ENCODE assay signal across 11 cellular contexts in genomic region chr3:81742581-81742980, GRCh38. TPM values are rescaled to one million over a fixed set of nuclear protein-coding genes. Genes with fewer than 3 reads are reported as not detected.
DNase-seq lines count a peak whose midpoint lies in the region; ATAC-seq and TF ChIP-seq lines count a peak whose summit lies in the region.
"Had no signal": no experiment of that assay in that cellular context is flagged by ENCODE, and none has a peak within 500 bp of the region (broad histone marks: within the 10 kb centered on the region; RNA-seq: fewer than 3 reads in every experiment).

No MANE protein-coding gene starts in this region.

- peak; percentile 2 for ATAC-seq in foreskin keratinocyte

- H3K9ac ChIP-seq in GM23248 (peak overlapping the region; percentile 75), adipocyte (ENCODE audit: low read length) (peak overlapping the region; percentile 73), skeletal muscle tissue (ENCODE audit: low read depth in 1 of 3, low read length in 3 of 3) (peak overlapping the region; percentile 48 to 77 (median 58))

- no peaks in the 10 kb centered on the region for H3K9me2 ChIP-seq in GM23248 (ENCODE audit: insufficient read depth)

- no peak for TF ChIP-seq CTCF in foreskin keratinocyte (conservative IDR thresholded peaks at IDR 0.05)

- in situ Hi-C loops in GM23248 (cut with MboI) (no loop called here), HAP-1 (cut with MboI; ENCODE audit: low sequenced_read_pairs) (no loop called here)

- H3K27me3 ChIP-seq in GM23248 (replicated peaks; ENCODE audit: insufficient read depth) (no peaks in the 10 kb centered on the region), adipocyte (replicated peaks; ENCODE audit: control insufficient read depth, insufficient read depth, low read length) (no peaks in the 10 kb centered on the region), foreskin keratinocyte (no peaks in the 10 kb centered on the region), skeletal muscle tissue (ENCODE audit: control insufficient read depth in 3 of 3, insufficient read depth in 3 of 3, low read length in 3 of 3) (no peaks in the 10 kb centered on the region), HAP-1 (ENCODE audit: low read depth) (no peaks in the 10 kb centered on the region)

- H3K4me3 ChIP-seq in GM23248 (peak overlapping the region; percentile 60), adipocyte (ENCODE audit: low read length) (peak overlapping the region; percentile 62), skeletal muscle tissue (ENCODE audit: low read length in 3 of 3) (peak overlapping the region; percentile 16 to 54 (median 53)), HAP-1 (no peak overlapping the region)

- H4K20me1 ChIP-seq in GM23248 (ENCODE audit: insufficient read depth), result no peaks in the 10 kb centered on the region

- H3K79me2 ChIP-seq in GM23248 (ENCODE audit: insufficient read depth), result peaks cover 73% of the 10 kb centered on the region

- H3K27ac ChIP-seq in GM23248 (peak overlapping the region; percentile 97), foreskin keratinocyte (peak overlapping the region; percentile 75), skeletal muscle tissue (ENCODE audit: low read depth, low read length) (peak overlapping the region; percentile 90)

- H3K36me3 ChIP-seq in GM23248 (ENCODE audit: low read depth) (0 out of 2 replicates have a peak, but pooled peaks cover 6% of the 10 kb centered on the region), adipocyte (ENCODE audit: control insufficient read depth, insufficient read depth, low read length, severe bottlenecking) (peaks cover 26% of the 10 kb centered on the region), skeletal muscle tissue (ENCODE audit: control insufficient read depth in 3 of 3, insufficient read depth in 3 of 3, low read length in 3 of 3) (no peaks in the 10 kb centered on the region), HAP-1 (replicated peaks) (no peaks in the 10 kb centered on the region)

- H3K4me1 ChIP-seq in GM23248 (ENCODE audit: insufficient read depth) (peaks cover 64% of the 10 kb centered on the region), adipocyte (ENCODE audit: control insufficient read depth, insufficient read depth, low read length) (peaks cover 76% of the 10 kb centered on the region), foreskin keratinocyte (peaks cover 32% of the 10 kb centered on the region), skeletal muscle tissue (ENCODE audit: control insufficient read depth in 3 of 3, insufficient read depth in 3 of 3, low read length in 3 of 3) (peaks cover 11 to 31% (median 28%) of the 10 kb centered on the region in 3 donors), HAP-1 (no peaks in the 10 kb centered on the region)

- H3F3A ChIP-seq in GM23248 (ENCODE audit: insufficient read depth), result peaks cover 67% of the 10 kb centered on the region

- H3K9me3 ChIP-seq in GM23248 (ENCODE audit: low read depth) (no peaks in the 10 kb centered on the region), adipocyte (ENCODE audit: control insufficient read depth, low read length) (no peaks in the 10 kb centered on the region), skeletal muscle tissue (ENCODE audit: control insufficient read depth in 3 of 3, low read length in 3 of 3) (no peaks in the 10 kb centered on the region), HAP-1 (no peaks in the 10 kb centered on the region)

- H3K4me2 ChIP-seq in GM23248 (ENCODE audit: unreplicated experiment), result peak overlapping the region; percentile 89

- no peak overlapping the region for H2AFZ ChIP-seq in GM23248

- DNase-seq in GM23248 (peak; percentile 38), adipocyte (ENCODE audit: low read depth) (peak; percentile 68), foreskin keratinocyte (no peak), SIG-M5 (lab: John Stamatoyannopoulos, UW) (no peak), NCI-H1105 (lab: John Stamatoyannopoulos, UW) (no peak), HAP-1 (ENCODE audit: low spot score in 2 of 2) (no peak)
- DNase-seq in activated CD4-positive, alpha-beta T cell treated with anti-CD3 and anti-CD28 coated beads for 1 hour, result no peak
- DNase-seq: activated CD4-positive, alpha-beta T cell treated with anti-CD3 and anti-CD28 coated beads, Interleukin-2, amount 10 ng/mL, durations not matched to agents 24 days and 14 days; CD4-positive, CD25-positive, alpha-beta regulatory T cell; NK-92 treated with Interleukin-12 subunit alpha and Interleukin-12 subunit beta, amount 100 ng/mL, for 24 hours had no signal

- WGBS in GM23248 (ENCODE audit: low coverage in 1 of 2, low lambda C conversion rate in 2 of 2, missing lambda C conversion rate in 2 of 2), 2 experiments, result 10 to 17% methylated on average over 6 of the region's 6 CpGs

RNA-seq across cellular contexts. Expression of gene GBE1, which starts 18.9 kb away (rescaled TPM):
- total RNA-seq in GM23248 (2014; rRNA removed; shearing (Covaris generic)), result 164 and 166 TPM in 2 replicates
- polyA plus RNA-seq in GM23248 (2016; fragmentation: Nextera tagmentation; extraction: Ambion mirVana) (130 and 135 TPM in 2 replicates), foreskin keratinocyte (8.3 and 10.6 TPM in 2 replicates)
- total RNA-seq in foreskin keratinocyte (22.7 and 23.2 TPM in 2 replicates), skeletal muscle tissue (26.1 TPM)

Comparison
In these comparisons a context has a peak if more than half of its experiments do, and no peak if none do; other contexts are left out.
1. DNase-seq: peak in GM23248 (single experiment) and adipocyte (single experiment); none in foreskin keratinocyte (0 of 2), SIG-M5 (single experiment), NCI-H1105 (single experiment), activated CD4-positive, alpha-beta T cell treated with anti-CD3 and anti-CD28 coated beads for 1 hour (single experiment) and HAP-1 (0 of 2).
2. Peak in every context shown above with its lines, with median percentiles within 50 percentile points of each other: H3K27ac ChIP-seq and H3K9ac ChIP-seq.